ENCODE assay signal across 16 cellular contexts in genomic region chr21:26368591-26368990, GRCh38.
DNase-seq lines count a peak whose midpoint lies in the region; ATAC-seq and TF ChIP-seq lines count a peak whose summit lies in the region.
"Had no signal": no experiment of that assay in that cellular context is flagged by ENCODE, and none has a peak within 500 bp of the region (broad histone marks: within the 10 kb centered on the region; RNA-seq: fewer than 3 reads in every experiment).

No MANE protein-coding gene starts in this region.

- BruUV-seq in mammary epithelial cell (replicated peaks; lab: Mats Ljungman, UMichigan): no TSS peak
- no TSS peak for BruUV-seq in MCF 10A (replicated peaks; lab: Mats Ljungman, UMichigan)

- POLR2A ChIA-PET in MCF 10A (lab: Yijun Ruan, JAX): no interaction called here

- no peak overlapping the region for H3K9ac ChIP-seq in mammary epithelial cell (ENCODE audit: insufficient read depth, low read length)

- TF ChIP-seq POLR2A in spleen (IDR thresholded peaks at IDR 0.05): no peak

- H3K36me3 ChIP-seq in mammary epithelial cell (ENCODE audit: insufficient read depth, low read length) (no peaks in the 10 kb centered on the region), spleen (no peaks in the 10 kb centered on the region)
- H3K36me3 ChIP-seq: BE2C had no signal

- 30% methylated on average over 2 of the region's 2 CpGs for WGBS in mammary epithelial cell (ENCODE audit: low coverage, missing lambda C conversion rate)
- 60 to 76% (median 67%) methylated on average over 2 of the region's 2 CpGs for WGBS in spleen, 5 donors

- H3K4me3 Mint-ChIP-seq in MCF 10A (ENCODE audit: unreplicated experiment): no peak overlapping the region
- H3K4me3 Mint-ChIP-seq: CD4-positive, alpha-beta memory T cell; H9 had no signal

- no peaks in the 10 kb centered on the region for H3K4me1 Mint-ChIP-seq in MCF 10A (ENCODE audit: insufficient read depth, unreplicated experiment)
- H3K4me1 Mint-ChIP-seq: CD4-positive, alpha-beta memory T cell had no signal

- H4K20me1 ChIP-seq in mammary epithelial cell (ENCODE audit: insufficient read depth, low read length): no peaks in the 10 kb centered on the region

- ATAC-seq in HG03159 (IDR thresholded peaks at IDR 0.05; ENCODE audit: unreplicated experiment): no peak
- ATAC-seq: HepG2 had no signal

- H3K27me3 Mint-ChIP-seq in MCF 10A (ENCODE audit: insufficient read depth, unreplicated experiment): no peaks in the 10 kb centered on the region

- no peak overlapping the region for H3K4me3 ChIP-seq in mammary epithelial cell (replicated peaks in 1 of 3; ENCODE audit: insufficient read depth in 1 of 3, low read depth in 2 of 3, low read length in 3 of 3)
- no peak overlapping the region for H3K4me3 ChIP-seq in spleen

- no peaks in the 10 kb centered on the region for H3K36me3 Mint-ChIP-seq in MCF 10A (ENCODE audit: insufficient read depth, unreplicated experiment)
- H3K36me3 Mint-ChIP-seq: CD4-positive, alpha-beta memory T cell had no signal

- H3K4me1 ChIP-seq in mammary epithelial cell (ENCODE audit: insufficient read depth, low read length): peaks cover 14% of the 10 kb centered on the region
- H3K4me1 ChIP-seq in spleen: no peaks in the 10 kb centered on the region
- H3K4me1 ChIP-seq: BE2C had no signal

- TF ChIP-seq CTCF in mammary epithelial cell (conservative IDR thresholded peaks at IDR 0.05 in 1 of 2, IDR thresholded peaks at IDR 0.05 in 1 of 2; ENCODE audit: extremely low read depth in 1 of 2, insufficient read depth in 1 of 2, low read depth in 1 of 2, low read length in 2 of 2) (no peak), MCF 10A (IDR thresholded peaks at IDR 0.05; ENCODE audit: unreplicated experiment) (no peak), spleen (IDR thresholded peaks at IDR 0.05 in 8 of 11, conservative IDR thresholded peaks at IDR 0.05 in 3 of 11) (no peak)

- H3K4me2 ChIP-seq in mammary epithelial cell (ENCODE audit: insufficient read depth, low read depth, low read length): no peak overlapping the region

- H3K9me3 ChIP-seq in mammary epithelial cell (replicated peaks; ENCODE audit: insufficient read depth, low read length): no peaks in the 10 kb centered on the region
- H3K9me3 ChIP-seq in spleen: peaks cover 0 to 3% (median 0%) of the 10 kb centered on the region in 8 donors
- H3K9me3 ChIP-seq: BE2C had no signal

- CTCF ChIA-PET in mammary epithelial cell (lab: Charles Lee; ENCODE audit: low non-redundant PET) (no interaction called here), MCF 10A (lab: Yijun Ruan, JAX) (no interaction called here)

- no peak overlapping the region for H3K27ac ChIP-seq in mammary epithelial cell (ENCODE audit: insufficient read depth, low read depth, low read length)
- H3K27ac ChIP-seq in spleen: no peak overlapping the region
- H3K27ac ChIP-seq: 22Rv1, C4-2B had no signal

- no peaks in the 10 kb centered on the region for H3K27me3 ChIP-seq in mammary epithelial cell (ENCODE audit: insufficient read depth, low read length)
- no peaks in the 10 kb centered on the region for H3K27me3 ChIP-seq in spleen (replicated peaks in 1 of 7)
- H3K27me3 ChIP-seq: BE2C had no signal

- intact Hi-C loops in mammary epithelial cell (cut with micrococcal nuclease) (no loop called here), MCF 10A (cut with micrococcal nuclease) (no loop called here), spleen (cut with DNase I; ENCODE audit: low total_unique reads) (no loop called here)

- H2AFZ ChIP-seq in mammary epithelial cell (ENCODE audit: low read depth, low read length): peak overlapping the region; percentile 42

- H3K27ac Mint-ChIP-seq in MCF 10A (ENCODE audit: low read depth, unreplicated experiment): no peak overlapping the region
- H3K27ac Mint-ChIP-seq: CD4-positive, alpha-beta memory T cell; H9 had no signal

- in situ Hi-C loops in mammary epithelial cell (cut with MboI; ENCODE audit: low sequenced_read_pairs in 2 of 2): no loop called here

- no peaks in the 10 kb centered on the region for H3K9me3 Mint-ChIP-seq in MCF 10A (ENCODE audit: unreplicated experiment)
- H3K9me3 Mint-ChIP-seq: CD4-positive, alpha-beta memory T cell had no signal

- dilution Hi-C loops in mammary epithelial cell (cut with HindIII; ENCODE audit: low sequenced_read_pairs): no loop called here

- no peaks in the 10 kb centered on the region for H3K79me2 ChIP-seq in mammary epithelial cell (ENCODE audit: insufficient read depth, low read length)

- no peak for DNase-seq in mammary epithelial cell
- DNase-seq in MCF 10A (ENCODE audit: unreplicated experiment): no peak
- peak; percentile 17 for DNase-seq in inferior parietal cortex (ENCODE audit: extremely low spot score)
- DNase-seq in putamen (ENCODE audit: low spot score): peak; percentile 16
- DNase-seq in NCI-H2107 (lab: John Stamatoyannopoulos, UW): no peak
- DNase-seq in spleen: no peak
- DNase-seq: ACHN; BE2C; CD4-positive, alpha-beta memory T cell; DMS79; GOT3; H9 had no signal

Comparison
In these comparisons a context has a peak if more than half of its experiments do, and no peak if none do; other contexts are left out.
1. DNase-seq: peak in inferior parietal cortex (single experiment) and putamen (single experiment); none in mammary epithelial cell (single experiment), MCF 10A (single experiment), NCI-H2107 (single experiment) and spleen (single experiment).